2 cellular contexts compared by ENCODE assay signal in the genomic region with DNA sequence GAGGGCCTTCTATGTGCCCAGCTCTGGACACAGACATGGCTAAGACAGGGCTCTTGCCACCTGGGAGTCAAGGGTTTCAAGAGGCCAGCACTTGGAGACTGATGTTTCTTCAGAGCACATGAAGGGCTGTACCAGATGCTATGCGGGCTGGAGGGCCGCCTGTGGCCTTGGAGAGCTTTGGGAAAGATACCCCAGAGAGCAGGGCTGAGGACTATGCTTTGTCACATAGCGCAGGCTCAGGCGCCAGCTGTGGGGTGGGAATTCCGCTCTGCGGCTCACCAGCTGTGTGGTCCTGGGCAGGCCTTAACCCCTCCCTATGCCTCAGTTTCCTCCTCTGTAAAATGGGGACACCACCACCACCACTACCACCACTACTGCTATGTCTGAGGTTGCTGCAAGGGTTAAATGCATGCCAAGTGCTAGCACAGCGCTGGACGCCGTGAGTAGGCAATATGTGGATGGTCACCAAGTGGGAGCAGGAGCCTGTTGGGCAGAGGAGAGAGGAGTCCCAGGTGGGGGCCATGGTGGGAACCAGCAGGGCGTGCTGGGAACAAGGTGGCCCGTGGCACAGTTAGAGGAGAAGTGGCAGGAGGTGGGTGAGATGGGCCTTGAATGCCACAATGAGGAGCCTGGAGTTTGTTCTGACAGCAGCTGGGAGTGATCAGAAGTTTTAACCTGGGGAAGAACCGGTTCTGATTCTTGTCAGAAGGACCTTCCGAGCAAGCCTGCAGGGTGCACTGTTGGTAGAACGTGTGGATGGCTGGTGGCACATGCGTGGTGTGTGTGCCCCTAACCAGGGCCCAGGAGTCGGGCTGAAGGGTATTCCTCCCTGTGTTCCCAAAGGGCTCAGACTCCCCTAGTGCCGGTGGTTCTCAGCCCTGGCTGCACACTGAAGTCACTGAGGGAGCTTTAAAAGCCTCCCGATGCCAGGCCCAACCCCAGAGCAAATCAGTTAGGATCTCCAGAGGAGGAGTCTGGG.
TF ChIP-seq lines count a peak whose summit lies in the region.

No MANE protein-coding gene starts in this region.

TF ChIP-seq in HepG2, 621 proteins besides CTCF, POLR2A, EP300 and RAD21:
- TF ChIP-seq ZNF652 (CRISPR knock-in tag; IDR thresholded peaks at IDR 0.05; ENCODE audit: borderline replicate concordance, low read depth) (0 out of 2 replicates have a peak, but pooled peaks have one; percentile 44), U2AF2 (IDR thresholded peaks at IDR 0.05; ENCODE audit: low read depth, low read length) (no peak)

TF ChIP-seq in H1, 55 proteins besides CTCF, POLR2A, EP300 and RAD21:
- TF ChIP-seq SP4 (IDR thresholded peaks at IDR 0.05; ENCODE audit: low read length) = no peak
- TF ChIP-seq BRCA1 (IDR thresholded peaks at IDR 0.05; ENCODE audit: low read depth, low read length) = no peak
- no peak for TF ChIP-seq CREB1 (IDR thresholded peaks at IDR 0.05)
- TF ChIP-seq HDAC6 (IDR thresholded peaks at IDR 0.05; ENCODE audit: low read depth, low read length) = no peak
- TF ChIP-seq CEBPB (IDR thresholded peaks at IDR 0.05; ENCODE audit: low read depth, low read length) = no peak
- no peak for TF ChIP-seq EZH2 (IDR thresholded peaks at IDR 0.05; ENCODE audit: low read depth, low read length, severe bottlenecking)
- no peak for TF ChIP-seq RFX5 (IDR thresholded peaks at IDR 0.05; ENCODE audit: borderline replicate concordance, low read depth, low read length)
- TF ChIP-seq RBBP5 (IDR thresholded peaks at IDR 0.05; ENCODE audit: borderline replicate concordance, low read depth, low read length) = no peak
- no peak for TF ChIP-seq NANOG (IDR thresholded peaks at IDR 0.05; ENCODE audit: insufficient read depth, low read depth, low read length, poor library complexity, severe bottlenecking)
- no peak for TF ChIP-seq EGR1 (IDR thresholded peaks at IDR 0.05; ENCODE audit: borderline replicate concordance, low read depth, low read length)
- TF ChIP-seq, protein P1, sequence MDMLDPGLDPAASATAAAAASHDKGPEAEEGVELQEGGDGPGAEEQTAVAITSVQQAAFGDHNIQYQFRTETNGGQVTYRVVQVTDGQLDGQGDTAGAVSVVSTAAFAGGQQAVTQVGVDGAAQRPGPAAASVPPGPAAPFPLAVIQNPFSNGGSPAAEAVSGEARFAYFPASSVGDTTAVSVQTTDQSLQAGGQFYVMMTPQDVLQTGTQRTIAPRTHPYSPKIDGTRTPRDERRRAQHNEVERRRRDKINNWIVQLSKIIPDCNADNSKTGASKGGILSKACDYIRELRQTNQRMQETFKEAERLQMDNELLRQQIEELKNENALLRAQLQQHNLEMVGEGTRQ (IDR thresholded peaks at IDR 0.05; ENCODE audit: low read length) = no peak
TF ChIP-seq in H1: peak in this region for 0.
